Comparison of ENCODE assay signal across 16 cellular contexts in the genomic region with DNA sequence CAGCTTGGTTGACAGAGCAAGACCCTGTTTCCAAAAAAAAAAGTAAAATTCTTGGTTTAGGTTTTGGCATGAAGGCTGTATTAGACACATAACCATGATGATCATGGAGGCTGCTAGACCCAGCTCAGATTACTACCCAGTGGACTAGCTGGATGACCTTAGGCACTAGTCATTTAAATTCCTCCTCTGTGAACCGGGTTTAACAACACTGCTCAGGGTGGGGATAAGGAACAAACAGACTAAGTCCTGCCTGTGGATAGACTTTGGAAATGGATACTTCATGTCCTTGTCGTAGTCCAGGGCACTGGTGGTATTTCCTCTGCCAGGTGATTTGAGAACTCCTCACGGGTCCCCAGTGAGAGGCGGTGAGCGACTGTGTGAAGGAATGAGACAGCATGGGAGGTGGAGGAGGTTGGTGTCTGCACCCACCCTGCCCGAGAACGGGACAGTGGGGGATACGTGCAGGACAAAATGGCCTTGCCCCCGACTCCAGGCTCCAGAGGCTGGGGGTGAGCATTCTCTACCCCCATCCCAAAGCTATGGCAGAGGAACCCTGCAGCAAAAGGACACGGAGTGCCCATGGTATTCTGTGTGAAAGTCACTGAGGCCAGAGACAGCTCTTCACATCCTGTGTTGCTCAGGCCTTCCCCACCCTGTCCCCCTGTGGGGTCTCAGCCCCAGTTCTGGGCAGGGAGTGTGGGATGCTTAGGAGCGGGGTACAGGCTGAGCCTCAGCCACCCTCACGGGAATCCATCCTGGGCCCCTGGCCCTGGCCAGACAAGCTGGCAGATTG.
DNase-seq lines count a peak whose midpoint lies in the region; ATAC-seq, FAIRE-seq and TF ChIP-seq lines count a peak whose summit lies in the region.
"Had no signal": no experiment of that assay in that cellular context is flagged by ENCODE, and none has a peak within 500 bp of the region (broad histone marks: within the 10 kb centered on the region; RNA-seq: fewer than 3 reads in every experiment).

No MANE protein-coding gene starts in this region.

- no peak for TF ChIP-seq RAD21 in K562 (CRISPR knock-in tag; conservative IDR thresholded peaks at IDR 0.05 in 1 of 2, IDR thresholded peaks at IDR 0.05 in 1 of 2)

- POLR2A ChIA-PET in K562 (lab: Yijun Ruan, JAX) = interaction anchor here (0.6 to 2.4 kb wide), 5 partner anchors 10 to 716 kb away, joined by 3 to 6 read pairs (median 4); no protein-coding TSS in a partner anchor

- TF ChIP-seq POLR2A in K562 (conservative IDR thresholded peaks at IDR 0.05) = no peak

- no TSS peak for BruUV-seq in K562 (replicated peaks; lab: Mats Ljungman, UMichigan)

- 0 out of 2 replicates have a peak, but pooled peaks cover 8% of the 10 kb centered on the region for H4K20me1 ChIP-seq in K562 (replicated peaks; ENCODE audit: control insufficient read depth, insufficient read depth, low read length)

- H3K36me3 ChIP-seq in CD4-positive, CD25-positive, alpha-beta regulatory T cell (ENCODE audit: control insufficient read depth, insufficient read depth, low read length) = no peaks in the 10 kb centered on the region
- H3K36me3 ChIP-seq in K562 (ENCODE audit: control insufficient read depth, insufficient read depth, low read length) = no peaks in the 10 kb centered on the region
- H3K36me3 ChIP-seq in BE2C = no peaks in the 10 kb centered on the region

- CTCF ChIA-PET in K562 (lab: Yijun Ruan, JAX; ENCODE audit: low intra/inter-chr PET ratio) = no interaction called here

- FAIRE-seq in K562 (lab: Jason Lieb, UNC) = no peak
- FAIRE-seq: GM19239 had no signal

- no peak overlapping the region for H2AFZ ChIP-seq in K562 (ENCODE audit: low read depth, low read length)

- TF ChIP-seq CTCF in K562 (IDR thresholded peaks at IDR 0.05 in 2 of 3, conservative IDR thresholded peaks at IDR 0.05 in 1 of 3; ENCODE audit: insufficient read depth in 2 of 3, low read depth in 1 of 3, low read length in 3 of 3) = no peak
- no peak for TF ChIP-seq CTCF in osteocyte (IDR thresholded peaks at IDR 0.05)
- TF ChIP-seq CTCF in BE2C (IDR thresholded peaks at IDR 0.05; ENCODE audit: low read depth, low read length) = no peak

- H3K27me3 Mint-ChIP-seq in CD4-positive, CD25-positive, alpha-beta regulatory T cell = peaks cover 26% of the 10 kb centered on the region
- peaks cover 15% of the 10 kb centered on the region for H3K27me3 Mint-ChIP-seq in osteocyte (ENCODE audit: unreplicated experiment)

- 7% methylated on average over 12 of the region's 12 CpGs for WGBS in K562 (ENCODE audit: insufficient coverage, low coverage, missing lambda C conversion rate)

- TF ChIP-seq EP300 in K562 (IDR thresholded peaks at IDR 0.05; ENCODE audit: low read length) = no peak

- peak overlapping the region; percentile 62 to 93 (median 69) for H3K27ac Mint-ChIP-seq in CD4-positive, CD25-positive, alpha-beta regulatory T cell
- peak overlapping the region; percentile 51 for H3K27ac Mint-ChIP-seq in osteocyte (ENCODE audit: unreplicated experiment)
- H3K27ac Mint-ChIP-seq: activated B cell treated with CpG ODN at 0.5 μM for 24 hours, IgD-negative memory B cell had no signal

- in situ Hi-C loops in K562 (cut with MboI) = no loop called here

- intact Hi-C loops in K562 (cut with micrococcal nuclease) = no loop called here
- intact Hi-C loops in left ventricle myocardium superior (cut with micrococcal nuclease) = no loop called here

- H3K4me3 Mint-ChIP-seq in CD4-positive, CD25-positive, alpha-beta regulatory T cell = no peak overlapping the region
- H3K4me3 Mint-ChIP-seq in osteocyte (ENCODE audit: unreplicated experiment) = peak overlapping the region; percentile 48
- H3K4me3 Mint-ChIP-seq: activated B cell treated with CpG ODN at 0.5 μM for 24 hours had no signal

- peak overlapping the region in 1 of 2 experiments; percentile 23; a peak in 1 of 4 replicates for H3K9ac ChIP-seq in K562 (ENCODE audit: insufficient read depth in 1 of 2, low read depth in 2 of 2, low read length in 2 of 2)

- H3K79me2 ChIP-seq in K562 (ENCODE audit: control insufficient read depth, insufficient read depth, low read length) = no peaks in the 10 kb centered on the region

- DNase-seq in CD4-positive, CD25-positive, alpha-beta regulatory T cell = no peak
- DNase-seq in K562 (ENCODE audit: extremely low read depth in 1 of 4, low spot score in 3 of 4) = no peak
- DNase-seq in left ventricle myocardium superior = no peak
- no peak for DNase-seq in osteocyte (ENCODE audit: extremely low spot score, unreplicated experiment)
- no peak for DNase-seq in AML-193 (lab: John Stamatoyannopoulos, UW)
- no peak for DNase-seq in BE2C
- DNase-seq in KG1 (lab: John Stamatoyannopoulos, UW) = no peak
- DNase-seq in RKO (ENCODE audit: low spot score) = no peak
- DNase-seq: activated B cell treated with CpG ODN at 0.5 μM for 24 hours, activated T-cell treated with anti-CD3 and anti-CD28 coated beads for 4 hours, GOT3, NCI-H187, NCI-H774, SIG-M5 had no signal

- H3K9me3 ChIP-seq in CD4-positive, CD25-positive, alpha-beta regulatory T cell (ENCODE audit: control insufficient read depth in 2 of 2, low read length in 2 of 2) = no peaks in the 10 kb centered on the region
- no peaks in the 10 kb centered on the region for H3K9me3 ChIP-seq in K562 (replicated peaks; ENCODE audit: control insufficient read depth, insufficient read depth, low read depth, low read length)
- H3K9me3 ChIP-seq in BE2C = no peaks in the 10 kb centered on the region

- peaks cover 0 to 71% (median 25%) of the 10 kb centered on the region in 4 donors for H3K4me1 Mint-ChIP-seq in CD4-positive, CD25-positive, alpha-beta regulatory T cell
- peaks cover 37% of the 10 kb centered on the region for H3K4me1 Mint-ChIP-seq in osteocyte (ENCODE audit: unreplicated experiment)

- H3K4me3 ChIP-seq in CD4-positive, CD25-positive, alpha-beta regulatory T cell (ENCODE audit: low read depth, low read length) = no peak overlapping the region
- H3K4me3 ChIP-seq in K562 (no peak overlapping the region), BE2C (ENCODE audit: low read depth, low read length) (no peak overlapping the region)

- H3K4me2 ChIP-seq in K562 (ENCODE audit: insufficient read depth, low read length) = no peak overlapping the region

- peaks cover 0 to 1% (median 0%) of the 10 kb centered on the region in 7 donors for H3K9me3 Mint-ChIP-seq in CD4-positive, CD25-positive, alpha-beta regulatory T cell
- H3K9me3 Mint-ChIP-seq in osteocyte (ENCODE audit: unreplicated experiment) = no peaks in the 10 kb centered on the region
- H3K9me3 Mint-ChIP-seq: activated B cell treated with CpG ODN at 0.5 μM for 24 hours had no signal

- no peaks in the 10 kb centered on the region for H3K36me3 Mint-ChIP-seq in CD4-positive, CD25-positive, alpha-beta regulatory T cell
- peaks cover 4% of the 10 kb centered on the region for H3K36me3 Mint-ChIP-seq in osteocyte (ENCODE audit: unreplicated experiment)

- no peak for ATAC-seq in CD4-positive, CD25-positive, alpha-beta regulatory T cell (ENCODE audit: low read depth in 2 of 2)
- ATAC-seq in K562 (no peak; the same call in 2 of the 3 replicates), left ventricle myocardium superior (peak; percentile 7)

- H3K9me1 ChIP-seq in K562 (ENCODE audit: control insufficient read depth, insufficient read depth, low read length) = no peaks in the 10 kb centered on the region

- H3K4me1 ChIP-seq in CD4-positive, CD25-positive, alpha-beta regulatory T cell (ENCODE audit: control insufficient read depth, insufficient read depth, low read length, poor library complexity, severe bottlenecking) = peaks cover 23% of the 10 kb centered on the region
- H3K4me1 ChIP-seq in K562 (replicated peaks in 1 of 2; ENCODE audit: control insufficient read depth in 2 of 2, insufficient read depth in 2 of 2, low read length in 2 of 2) = peaks cover 0 to 9% of the 10 kb centered on the region in 2 experiments; a peak in 4 of 5 replicates
- H3K4me1 ChIP-seq in BE2C = peaks cover 23% of the 10 kb centered on the region

- no peak overlapping the region for H3K27ac ChIP-seq in CD4-positive, CD25-positive, alpha-beta regulatory T cell (ENCODE audit: insufficient read depth, low read length, poor library complexity, severe bottlenecking)
- no peak overlapping the region for H3K27ac ChIP-seq in K562 (ENCODE audit: extremely low read depth, low read depth, low read length)

- no peaks in the 10 kb centered on the region for H3K27me3 ChIP-seq in CD4-positive, CD25-positive, alpha-beta regulatory T cell (ENCODE audit: control insufficient read depth, insufficient read depth, low read length)
- peaks cover 45 to 80% of the 10 kb centered on the region in 2 experiments for H3K27me3 ChIP-seq in K562 (ENCODE audit: control insufficient read depth in 2 of 2, insufficient read depth in 2 of 2, low read length in 2 of 2)
- H3K27me3 ChIP-seq in BE2C = no peaks in the 10 kb centered on the region

TF ChIP-seq in K562, 482 proteins besides CTCF, POLR2A, EP300 and RAD21:
- TF ChIP-seq, protein P1, sequence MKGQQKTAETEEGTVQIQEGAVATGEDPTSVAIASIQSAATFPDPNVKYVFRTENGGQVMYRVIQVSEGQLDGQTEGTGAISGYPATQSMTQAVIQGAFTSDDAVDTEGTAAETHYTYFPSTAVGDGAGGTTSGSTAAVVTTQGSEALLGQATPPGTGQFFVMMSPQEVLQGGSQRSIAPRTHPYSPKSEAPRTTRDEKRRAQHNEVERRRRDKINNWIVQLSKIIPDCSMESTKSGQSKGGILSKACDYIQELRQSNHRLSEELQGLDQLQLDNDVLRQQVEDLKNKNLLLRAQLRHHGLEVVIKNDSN (CRISPR knock-in tag; IDR thresholded peaks at IDR 0.05) = peak; percentile 22; the same call in 1 of the 2 replicates
- no peak for TF ChIP-seq PHB2 (IDR thresholded peaks at IDR 0.05; ENCODE audit: low read depth)
- TF ChIP-seq, protein P2, sequence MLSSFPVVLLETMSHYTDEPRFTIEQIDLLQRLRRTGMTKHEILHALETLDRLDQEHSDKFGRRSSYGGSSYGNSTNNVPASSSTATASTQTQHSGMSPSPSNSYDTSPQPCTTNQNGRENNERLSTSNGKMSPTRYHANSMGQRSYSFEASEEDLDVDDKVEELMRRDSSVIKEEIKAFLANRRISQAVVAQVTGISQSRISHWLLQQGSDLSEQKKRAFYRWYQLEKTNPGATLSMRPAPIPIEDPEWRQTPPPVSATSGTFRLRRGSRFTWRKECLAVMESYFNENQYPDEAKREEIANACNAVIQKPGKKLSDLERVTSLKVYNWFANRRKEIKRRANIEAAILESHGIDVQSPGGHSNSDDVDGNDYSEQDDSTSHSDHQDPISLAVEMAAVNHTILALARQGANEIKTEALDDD (IDR thresholded peaks at IDR 0.05) = 0 out of 2 replicates have a peak, but pooled peaks have one; percentile 26
TF ChIP-seq in K562: peak in this region for 2.
